Comparison of ENCODE assay signal across 26 cellular contexts in genomic region chr4:163638909-163639308, GRCh38.
"Had no signal": no experiment of that assay in that cellular context is flagged by ENCODE, and none has a peak within 500 bp of the region (broad histone marks: within the 10 kb centered on the region; RNA-seq: fewer than 3 reads in every experiment).

No MANE protein-coding gene starts in this region.

- H3K4me1 ChIP-seq: esophagus muscularis mucosa, lower lobe of right lung, parathyroid adenoma, right atrium auricular region, stomach, thyroid gland, vagina had no signal

- ATAC-seq: left ventricle myocardium superior; lower lobe of right lung; natural killer cell; sciatic nerve; stimulated activated effector memory CD8-positive, alpha-beta T cell treated with anti-CD3 and anti-CD28 coated beads, Interleukin-12 subunit alpha, Interleukin-12 subunit beta, amount 100 ng/mL, for 72 hours had no signal

- H3K27ac Mint-ChIP-seq: immature natural killer cell; natural killer cell; progenitor cell of endocrine pancreas; stimulated activated effector memory CD8-positive, alpha-beta T cell treated with anti-CD3 and anti-CD28 coated beads, Interleukin-12 subunit alpha, Interleukin-12 subunit beta, amount 100 ng/mL, for 72 hours had no signal

- FAIRE-seq: endothelial cell of umbilical vein, keratinocyte had no signal

- H3K4me3 Mint-ChIP-seq: immature natural killer cell; natural killer cell; neural crest cell; stimulated activated effector memory CD8-positive, alpha-beta T cell treated with anti-CD3 and anti-CD28 coated beads, Interleukin-12 subunit alpha, Interleukin-12 subunit beta, amount 100 ng/mL, for 72 hours had no signal

- H3K27me3 Mint-ChIP-seq: progenitor cell of endocrine pancreas had no signal

- H3K9me3 ChIP-seq: esophagus muscularis mucosa, lower lobe of right lung, neutrophil, right atrium auricular region, stomach, thyroid gland, vagina had no signal

- H3K27me3 ChIP-seq: esophagus muscularis mucosa, neutrophil, right atrium auricular region, stomach, thyroid gland, vagina had no signal

- H3K79me2 ChIP-seq: parathyroid adenoma had no signal

- DNase-seq: dermis blood vessel endothelial cell; effector memory CD4-positive, alpha-beta T cell; foreskin melanocyte; hypothalamus; immature natural killer cell; left ventricle myocardium superior; lower lobe of right lung; natural killer cell; stimulated activated CD4-positive, alpha-beta T cell treated with anti-CD3 and anti-CD28 coated beads, Interleukin-2, amount 100 ng/mL, for 24 hours; stimulated activated CD4-positive, alpha-beta T cell treated with anti-CD3 and anti-CD28 coated beads, Interleukin-4, amount 100 ng/mL, for 24 hours; stimulated activated naive CD4-positive, alpha-beta T cell treated with Interleukin-2 at 50 U/mL for 16 hours; stomach; thyroid gland; trophoblast cell had no signal

- H3K36me3 ChIP-seq: esophagus muscularis mucosa, lower lobe of right lung, neutrophil, right atrium auricular region, stomach, thyroid gland, vagina had no signal

- H3K9me3 Mint-ChIP-seq: neural crest cell; stimulated activated effector memory CD8-positive, alpha-beta T cell treated with anti-CD3 and anti-CD28 coated beads, Interleukin-12 subunit alpha, Interleukin-12 subunit beta, amount 100 ng/mL, for 72 hours had no signal

- H3K4me3 ChIP-seq: coronary artery, esophagus muscularis mucosa, lower lobe of right lung, right atrium auricular region, stomach, thyroid gland, vagina had no signal

- H3K9ac ChIP-seq: parathyroid adenoma had no signal

- H3K4me1 Mint-ChIP-seq: immature natural killer cell; natural killer cell; neural crest cell; stimulated activated effector memory CD8-positive, alpha-beta T cell treated with anti-CD3 and anti-CD28 coated beads, Interleukin-12 subunit alpha, Interleukin-12 subunit beta, amount 100 ng/mL, for 72 hours had no signal

- H3K27ac ChIP-seq: coronary artery, esophagus muscularis mucosa, lower lobe of right lung, neutrophil, parathyroid adenoma, right atrium auricular region, stomach, thyroid gland, vagina had no signal

- H2AFZ ChIP-seq: parathyroid adenoma had no signal

- H3K36me3 Mint-ChIP-seq: immature natural killer cell; natural killer cell; stimulated activated effector memory CD8-positive, alpha-beta T cell treated with anti-CD3 and anti-CD28 coated beads, Interleukin-12 subunit alpha, Interleukin-12 subunit beta, amount 100 ng/mL, for 72 hours had no signal
